ENCODE assay signal across 8 cellular contexts in the genomic region with DNA sequence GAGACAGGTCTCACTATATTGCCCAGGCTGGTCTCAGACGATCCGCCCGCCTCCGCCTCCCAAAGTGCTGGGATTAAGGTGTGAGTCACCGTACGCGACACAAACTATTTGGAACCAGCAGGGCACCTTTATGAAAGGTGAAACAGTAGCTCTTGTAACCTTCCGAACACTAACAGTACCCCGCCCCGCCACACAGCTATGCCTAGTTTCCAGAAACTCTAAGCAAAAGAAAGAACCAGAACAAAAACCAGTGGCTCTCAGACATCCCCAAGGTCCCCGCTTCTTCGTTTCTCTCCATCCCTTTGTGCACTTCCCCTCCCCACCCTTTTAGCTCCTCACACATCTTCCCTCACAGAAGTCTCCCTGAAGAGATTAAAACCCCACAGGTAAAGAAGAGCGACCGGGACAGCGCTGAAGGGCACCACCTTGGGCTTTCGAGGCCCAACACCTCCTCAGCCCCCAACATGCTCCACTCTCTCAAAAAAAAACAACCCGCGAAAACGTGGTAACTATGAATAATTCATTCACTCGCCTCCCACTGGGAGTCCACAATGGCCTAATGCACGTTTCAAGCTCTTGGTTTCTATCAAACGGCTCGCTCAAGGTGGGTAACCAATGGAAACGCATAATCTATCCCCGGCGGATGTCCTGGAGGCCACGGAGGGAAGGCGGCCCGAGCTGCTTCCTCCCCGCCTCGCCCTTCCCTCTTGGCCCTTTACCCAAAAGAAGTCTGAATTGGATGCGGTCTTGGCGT. TPM values are rescaled to one million over a fixed set of nuclear protein-coding genes. Genes with fewer than 3 reads are reported as not detected.
DNase-seq lines count a peak whose midpoint lies in the region; ATAC-seq and TF ChIP-seq lines count a peak whose summit lies in the region.

No MANE protein-coding gene starts in this region.

- H3K27me3 ChIP-seq in SJCRH30 (no peaks in the 10 kb centered on the region), mammary epithelial cell (ENCODE audit: insufficient read depth, low read length) (no peaks in the 10 kb centered on the region)

- ATAC-seq in GM18909 (IDR thresholded peaks at IDR 0.05; ENCODE audit: poor library complexity, unreplicated experiment) (peak; percentile 23), HG03159 (IDR thresholded peaks at IDR 0.05; ENCODE audit: unreplicated experiment) (peak; percentile 32)

- H2AFZ ChIP-seq in mammary epithelial cell (ENCODE audit: low read depth, low read length): peak overlapping the region; percentile 99

- 1% methylated on average over 32 of the region's 33 CpGs for WGBS in mammary epithelial cell (ENCODE audit: low coverage, missing lambda C conversion rate)

- H4K20me1 ChIP-seq in mammary epithelial cell (ENCODE audit: insufficient read depth, low read length): peaks cover 2% of the 10 kb centered on the region

- H3K4me3 ChIP-seq in SJCRH30 (peak overlapping the region; percentile 94), mammary epithelial cell (replicated peaks in 1 of 3; ENCODE audit: insufficient read depth in 1 of 3, low read depth in 2 of 3, low read length in 3 of 3) (peak overlapping the region; percentile 53 to 97 (median 87))

- peak overlapping the region; percentile 90 for H3K9ac ChIP-seq in mammary epithelial cell (ENCODE audit: insufficient read depth, low read length)

- H3K9me3 ChIP-seq in SJCRH30 (replicated peaks): no peaks in the 10 kb centered on the region
- H3K9me3 ChIP-seq in mammary epithelial cell (replicated peaks; ENCODE audit: insufficient read depth, low read length): no peaks in the 10 kb centered on the region

- H3K4me1 ChIP-seq in SJCRH30: peaks cover 14% of the 10 kb centered on the region
- H3K4me1 ChIP-seq in mammary epithelial cell (ENCODE audit: insufficient read depth, low read length): peaks cover 19% of the 10 kb centered on the region

- in situ Hi-C loops in mammary epithelial cell (cut with MboI; ENCODE audit: low sequenced_read_pairs in 2 of 2): no loop called here

- TF ChIP-seq CTCF in mammary epithelial cell (conservative IDR thresholded peaks at IDR 0.05 in 1 of 2, IDR thresholded peaks at IDR 0.05 in 1 of 2; ENCODE audit: extremely low read depth in 1 of 2, insufficient read depth in 1 of 2, low read depth in 1 of 2, low read length in 2 of 2): no peak

- peak overlapping the region; percentile 71 for H3K27ac ChIP-seq in SJCRH30
- peak overlapping the region; percentile 82 for H3K27ac ChIP-seq in mammary epithelial cell (ENCODE audit: insufficient read depth, low read depth, low read length)

- peak; percentile 58 for DNase-seq in AG08395 (ENCODE audit: low spot score)
- DNase-seq in SJCRH30: peak; percentile 55 to 60
- peak; percentile 48 for DNase-seq in mammary epithelial cell
- DNase-seq in left kidney (ENCODE audit: low read depth, low spot score): peak; percentile 70
- DNase-seq in stimulated activated CD8-positive, alpha-beta memory T cell treated with anti-CD3 and anti-CD28 coated beads, Interleukin-15, amount 100 ng/mL, for 48 hours (ENCODE audit: low read depth in 2 of 2): peak; percentile 16 to 29
- no peak for DNase-seq in DMS114 treated with DMSO at 0.1 percent for 48 hours (lab: John Stamatoyannopoulos, UW; ENCODE audit: unreplicated experiment)

- intact Hi-C loops in mammary epithelial cell (cut with micrococcal nuclease): loop anchor here (1.0 kb wide), 1 partner anchor 21 kb away; no protein-coding TSS in a partner anchor

- CTCF ChIA-PET in mammary epithelial cell (lab: Charles Lee; ENCODE audit: low non-redundant PET): no interaction called here

- peak overlapping the region; percentile 89 for H3K4me2 ChIP-seq in mammary epithelial cell (ENCODE audit: insufficient read depth, low read depth, low read length)

- H3K36me3 ChIP-seq in SJCRH30 (peaks cover 31% of the 10 kb centered on the region), mammary epithelial cell (ENCODE audit: insufficient read depth, low read length) (peaks cover 24% of the 10 kb centered on the region)

- dilution Hi-C loops in mammary epithelial cell (cut with HindIII; ENCODE audit: low sequenced_read_pairs): no loop called here

- peaks cover 95% of the 10 kb centered on the region for H3K79me2 ChIP-seq in mammary epithelial cell (ENCODE audit: insufficient read depth, low read length)

- BruUV-seq in mammary epithelial cell (replicated peaks; lab: Mats Ljungman, UMichigan): no TSS peak

RNA-seq across cellular contexts. Expression of gene BAG5, which starts 0.9 kb away (rescaled TPM):
- 43.7 and 45.9 TPM in 2 replicates for total RNA-seq in SJCRH30 (2014; rRNA removed; shearing (Covaris generic))
- 10 to 100 TPM; 31.3 to 39.0 TPM for total RNA-seq in mammary epithelial cell
- 9.1 TPM for polyA plus RNA-seq in mammary epithelial cell
- polyA minus RNA-seq in mammary epithelial cell: 25.3 TPM

RNA-seq across cellular contexts. Expression of gene COA8, which starts 1.2 kb away (rescaled TPM):
- 43.0 and 47.2 TPM in 2 replicates for total RNA-seq in SJCRH30 (2014; rRNA removed; shearing (Covaris generic))
- 10 to 100 TPM; 22.3 to 49.3 TPM for total RNA-seq in mammary epithelial cell
- polyA plus RNA-seq in mammary epithelial cell: 18.1 TPM
- not detected for polyA minus RNA-seq in mammary epithelial cell

RNA-seq across cellular contexts. Expression of gene TRMT61A, which starts 32.6 kb away (rescaled TPM):
- 18.1 and 18.7 TPM in 2 replicates for total RNA-seq in SJCRH30 (2014; rRNA removed; shearing (Covaris generic))
- total RNA-seq in mammary epithelial cell: 10 to 100 TPM in 1 of 2 donors, 1 to 10 TPM in 1; 8.8 to 13.3 TPM
- polyA plus RNA-seq in mammary epithelial cell: 7.7 TPM
- polyA minus RNA-seq in mammary epithelial cell: 3.9 TPM

RNA-seq across cellular contexts. Expression of gene CKB, which starts 38.9 kb away (rescaled TPM):
- total RNA-seq in SJCRH30 (2014; rRNA removed; shearing (Covaris generic)): 66.4 and 84.4 TPM in 2 replicates
- total RNA-seq in mammary epithelial cell: 10 to 100 TPM in 1 of 2 donors, 1 to 10 TPM in 1; 8.7 to 45.8 TPM
- 6.4 TPM for polyA plus RNA-seq in mammary epithelial cell
- not detected for polyA minus RNA-seq in mammary epithelial cell
